In genomic region chr3:55178336-55178735, GRCh38 we compare ENCODE assay signal across 18 cellular contexts.
"Had no signal": no experiment of that assay in that cellular context is flagged by ENCODE, and none has a peak within 500 bp of the region (broad histone marks: within the 10 kb centered on the region; RNA-seq: fewer than 3 reads in every experiment).

No MANE protein-coding gene starts in this region.

- FAIRE-seq: HTR-8/SVneo had no signal

- H3K27ac ChIP-seq: HL-60, KMS-11, RWPE1 had no signal

- ATAC-seq: Panc1, PC-3 had no signal

- DNase-seq: Kasumi-1, MM.1S, NCI-H1092 treated with DMSO at 0.1 percent for 48 hours, NCI-H1436, NCI-H187, NCI-H2029, NCI-H2081 treated with DMSO at 0.1 percent for 48 hours, NCI-H2227 treated with DMSO at 0.1 percent for 48 hours, NCI-H524, NCI-H526 treated with DMSO at 0.1 percent for 48 hours, NCI-H748 treated with DMSO at 0.1 percent for 48 hours, PC-3, SHP77 had no signal

- H3K9ac ChIP-seq: KMS-11 had no signal

- H3K4me2 ChIP-seq: KMS-11 had no signal
